ENCODE assay signal across 2 cellular contexts in the genomic region with DNA sequence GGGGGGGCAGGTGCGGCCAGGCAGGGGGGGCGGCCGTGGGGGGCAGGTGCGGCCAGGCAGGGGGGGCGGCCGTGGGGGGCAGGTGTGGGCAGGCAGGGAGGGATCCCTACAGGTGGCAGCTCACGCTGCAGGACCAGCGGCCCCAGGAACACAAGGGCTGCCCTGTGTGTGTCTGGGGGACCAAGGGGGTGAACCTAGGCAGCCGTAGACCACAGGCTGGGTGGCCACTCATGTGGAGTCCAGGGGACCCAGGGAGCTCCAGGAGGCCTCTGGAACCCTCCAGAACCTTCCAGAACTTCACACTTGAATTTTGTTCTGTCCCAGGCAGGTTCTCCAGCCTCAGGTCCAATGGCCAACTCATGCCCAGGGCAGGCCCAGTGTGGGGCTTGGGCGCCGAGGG.
TF ChIP-seq lines count a peak whose summit lies in the region.

No MANE protein-coding gene starts in this region.

TF ChIP-seq in HEK293, 187 proteins besides CTCF, POLR2A, EP300 and RAD21:
- TF ChIP-seq ZSCAN16 (tag by site-specific recombination; IDR thresholded peaks at IDR 0.05), result no peak
- peak; percentile 40; the same call in 1 of the 2 replicates for TF ChIP-seq GLIS2 (tag by site-specific recombination; IDR thresholded peaks at IDR 0.05)
- TF ChIP-seq ZNF132 (tag by site-specific recombination; IDR thresholded peaks at IDR 0.05; ENCODE audit: borderline replicate concordance), result no peak
- TF ChIP-seq ZNF335 (tag by site-specific recombination; conservative IDR thresholded peaks at IDR 0.05), result no peak
- TF ChIP-seq ZNF324 (tag by site-specific recombination; IDR thresholded peaks at IDR 0.05), result no peak
- no peak for TF ChIP-seq ZNF510 (tag by site-specific recombination; IDR thresholded peaks at IDR 0.05; ENCODE audit: insufficient replicate concordance)
- no peak for TF ChIP-seq ZNF548 (tag by site-specific recombination; IDR thresholded peaks at IDR 0.05)
- TF ChIP-seq HOXA7 (CRISPR knock-in tag; IDR thresholded peaks at IDR 0.05; ENCODE audit: borderline replicate concordance), result no peak
- TF ChIP-seq YY2 (tag by site-specific recombination; IDR thresholded peaks at IDR 0.05), result no peak
- TF ChIP-seq GLIS1 (tag by site-specific recombination; IDR thresholded peaks at IDR 0.05), result peak; percentile 92
- TF ChIP-seq EGR2 (tag by site-specific recombination; IDR thresholded peaks at IDR 0.05; ENCODE audit: low read depth), result no peak

TF ChIP-seq in GM12878, 131 proteins besides CTCF, POLR2A, EP300 and RAD21:
- TF ChIP-seq, protein P1, sequence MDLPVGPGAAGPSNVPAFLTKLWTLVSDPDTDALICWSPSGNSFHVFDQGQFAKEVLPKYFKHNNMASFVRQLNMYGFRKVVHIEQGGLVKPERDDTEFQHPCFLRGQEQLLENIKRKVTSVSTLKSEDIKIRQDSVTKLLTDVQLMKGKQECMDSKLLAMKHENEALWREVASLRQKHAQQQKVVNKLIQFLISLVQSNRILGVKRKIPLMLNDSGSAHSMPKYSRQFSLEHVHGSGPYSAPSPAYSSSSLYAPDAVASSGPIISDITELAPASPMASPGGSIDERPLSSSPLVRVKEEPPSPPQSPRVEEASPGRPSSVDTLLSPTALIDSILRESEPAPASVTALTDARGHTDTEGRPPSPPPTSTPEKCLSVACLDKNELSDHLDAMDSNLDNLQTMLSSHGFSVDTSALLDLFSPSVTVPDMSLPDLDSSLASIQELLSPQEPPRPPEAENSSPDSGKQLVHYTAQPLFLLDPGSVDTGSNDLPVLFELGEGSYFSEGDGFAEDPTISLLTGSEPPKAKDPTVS (IDR thresholded peaks at IDR 0.05; ENCODE audit: low read depth, low read length), result 0 out of 2 replicates have a peak, but pooled peaks have one; percentile 41
- TF ChIP-seq, protein P2, sequence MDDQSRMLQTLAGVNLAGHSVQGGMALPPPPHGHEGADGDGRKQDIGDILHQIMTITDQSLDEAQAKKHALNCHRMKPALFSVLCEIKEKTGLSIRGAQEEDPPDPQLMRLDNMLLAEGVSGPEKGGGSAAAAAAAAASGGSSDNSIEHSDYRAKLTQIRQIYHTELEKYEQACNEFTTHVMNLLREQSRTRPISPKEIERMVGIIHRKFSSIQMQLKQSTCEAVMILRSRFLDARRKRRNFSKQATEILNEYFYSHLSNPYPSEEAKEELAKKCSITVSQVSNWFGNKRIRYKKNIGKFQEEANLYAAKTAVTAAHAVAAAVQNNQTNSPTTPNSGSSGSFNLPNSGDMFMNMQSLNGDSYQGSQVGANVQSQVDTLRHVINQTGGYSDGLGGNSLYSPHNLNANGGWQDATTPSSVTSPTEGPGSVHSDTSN (IDR thresholded peaks at IDR 0.05; ENCODE audit: insufficient replicate concordance, low read depth, low read length), result no peak
